ENCODE assay signal across 11 cellular contexts in genomic region chr11:119370486-119371046, GRCh38. TPM values are rescaled to one million over a fixed set of nuclear protein-coding genes. Genes with fewer than 3 reads are reported as not detected.
A peak's percentile ranks its signal among the peaks of the same experiment; 100 is the strongest.
DNase-seq lines count a peak whose midpoint lies in the region; ATAC-seq and TF ChIP-seq lines count a peak whose summit lies in the region.
"Had no signal": no experiment of that assay in that cellular context is flagged by ENCODE, and none has a peak within 500 bp of the region (broad histone marks: within the 10 kb centered on the region; RNA-seq: fewer than 3 reads in every experiment).

No MANE protein-coding gene starts in this region.

- H3K27ac ChIP-seq in cardiac muscle cell, result peak overlapping the region; percentile 88
- peak overlapping the region; percentile 97 for H3K27ac ChIP-seq in psoas muscle

- peaks cover 77% of the 10 kb centered on the region for H3K4me1 ChIP-seq in cardiac muscle cell (ENCODE audit: low read depth)
- H3K4me1 ChIP-seq in psoas muscle, result peaks cover 96% of the 10 kb centered on the region

- WGBS in psoas muscle, 3 donors, result 15 to 21% (median 16%) methylated on average over 8 of the region's 8 CpGs

- no peak overlapping the region for H3K27ac Mint-ChIP-seq in endothelial cell (ENCODE audit: unreplicated experiment)
- H3K27ac Mint-ChIP-seq: activated naive CD8-positive, alpha-beta T cell treated with anti-CD3 and anti-CD28 coated beads for 36 hours had no signal

- H3K9me3 Mint-ChIP-seq in endothelial cell (ENCODE audit: unreplicated experiment), result no peaks in the 10 kb centered on the region
- H3K9me3 Mint-ChIP-seq: activated naive CD8-positive, alpha-beta T cell treated with anti-CD3 and anti-CD28 coated beads for 36 hours; naive thymus-derived CD8-positive, alpha-beta T cell had no signal

- H3K4me3 ChIP-seq in H7 (ENCODE audit: insufficient read depth, low read depth, low read length) (no peak overlapping the region), cardiac muscle cell (no peak overlapping the region), psoas muscle (peak overlapping the region; percentile 45)

- DNase-seq in H7 (peak; percentile 28), RPMI8226 (peak; percentile 43), cardiac muscle cell (ENCODE audit: low read depth in 1 of 2, low spot score in 1 of 2) (peak in 1 of 2 donors; percentile 59), psoas muscle (peak; percentile 70 to 89), endothelial cell (ENCODE audit: low spot score) (no peak), mucosa of gallbladder (ENCODE audit: low spot score) (no peak), NCI-H1694 treated with DMSO at 0.1 percent for 48 hours (lab: John Stamatoyannopoulos, UW) (no peak)
- DNase-seq: activated naive CD8-positive, alpha-beta T cell treated with anti-CD3 and anti-CD28 coated beads for 36 hours had no signal

- H3K27me3 ChIP-seq in H7 (ENCODE audit: control insufficient read depth, insufficient read depth, low read length) (0 out of 2 replicates have a peak, but pooled peaks cover 2% of the 10 kb centered on the region), cardiac muscle cell (no peaks in the 10 kb centered on the region), psoas muscle (ENCODE audit: insufficient read depth in 3 of 3, low read length in 2 of 3) (no peaks in the 10 kb centered on the region)

- H3K4me3 Mint-ChIP-seq in endothelial cell (ENCODE audit: unreplicated experiment), result no peak overlapping the region
- H3K4me3 Mint-ChIP-seq: activated naive CD8-positive, alpha-beta T cell treated with anti-CD3 and anti-CD28 coated beads for 36 hours; naive thymus-derived CD8-positive, alpha-beta T cell had no signal

- ATAC-seq in psoas muscle (peak; percentile 20 to 54 (median 50)), GM18907 (IDR thresholded peaks at IDR 0.05; ENCODE audit: unreplicated experiment) (no peak)

- TF ChIP-seq CTCF in cardiac muscle cell (IDR thresholded peaks at IDR 0.05; ENCODE audit: low read depth, low read length), result no peak
- TF ChIP-seq CTCF in psoas muscle (IDR thresholded peaks at IDR 0.05), result no peak
- TF ChIP-seq CTCF in endothelial cell (IDR thresholded peaks at IDR 0.05; ENCODE audit: unreplicated experiment), result no peak

- H3K36me3 ChIP-seq in H7 (replicated peaks; ENCODE audit: control insufficient read depth, insufficient read depth, low read length) (no peaks in the 10 kb centered on the region), cardiac muscle cell (no peaks in the 10 kb centered on the region), psoas muscle (ENCODE audit: insufficient read depth in 1 of 2, low read depth in 1 of 2) (peaks cover 0 to 6% of the 10 kb centered on the region in 2 donors)

- H3K9me3 ChIP-seq in cardiac muscle cell (ENCODE audit: low read depth) (no peaks in the 10 kb centered on the region), psoas muscle (no peaks in the 10 kb centered on the region)

- no peaks in the 10 kb centered on the region for H3K36me3 Mint-ChIP-seq in endothelial cell (ENCODE audit: low read depth, unreplicated experiment)
- H3K36me3 Mint-ChIP-seq: activated naive CD8-positive, alpha-beta T cell treated with anti-CD3 and anti-CD28 coated beads for 36 hours; naive thymus-derived CD8-positive, alpha-beta T cell had no signal

- H3K27me3 Mint-ChIP-seq in endothelial cell (ENCODE audit: unreplicated experiment), result peaks cover 6% of the 10 kb centered on the region

- intact Hi-C loops in psoas muscle (cut with DNase I), result no loop called here

- H3K4me1 Mint-ChIP-seq in endothelial cell (ENCODE audit: unreplicated experiment), result peaks cover 7% of the 10 kb centered on the region

RNA-seq across cellular contexts. Expression of gene USP2, which starts 10.9 kb away (rescaled TPM):
- total RNA-seq in H7 (2014; rRNA removed; shearing (Covaris generic)), result 2.7 and 2.8 TPM in 2 replicates
- total RNA-seq in cardiac muscle cell (28.3 and 39.0 TPM in 2 replicates), psoas muscle (100 to 1,000 TPM in 3 of 4 donors, 10 to 100 TPM in 1; 75.8 to 210 (median 156) TPM), endothelial cell (ENCODE audit: unreplicated experiment) (1.5 TPM), mucosa of gallbladder (7.3 TPM)
- polyA plus RNA-seq in cardiac muscle cell (36.5 and 44.1 TPM in 2 replicates), psoas muscle (10 to 100 TPM; 49.0 to 76.4 (median 57.4) TPM)

RNA-seq across cellular contexts. Expression of gene MFRP, which starts 24.1 kb away (rescaled TPM):
- total RNA-seq in H7 (2014; rRNA removed; shearing (Covaris generic)), result not detected in 2 replicates
- total RNA-seq in cardiac muscle cell (not detected in 2 replicates), psoas muscle (not detected), endothelial cell (ENCODE audit: unreplicated experiment) (0.13 TPM), mucosa of gallbladder (not detected)
- polyA plus RNA-seq in cardiac muscle cell (not detected in 2 replicates), psoas muscle (under 1 TPM in 2 of 3 donors, not detected in 1; 0.01 to 0.05 TPM)
- total RNA-seq: activated naive CD8-positive, alpha-beta T cell treated with anti-CD3 and anti-CD28 coated beads for 36 hours; H4; naive thymus-derived CD8-positive, alpha-beta T cell had no signal
- polyA plus RNA-seq: naive thymus-derived CD8-positive, alpha-beta T cell had no signal

RNA-seq across cellular contexts. Expression of gene C1QTNF5, which starts 29.9 kb away (rescaled TPM):
- 2.1 TPM in 2 replicates for total RNA-seq in H7 (2014; rRNA removed; shearing (Covaris generic))
- total RNA-seq in cardiac muscle cell (3.4 and 8.0 TPM in 2 replicates), psoas muscle (10 to 100 TPM in 1 of 4 donors, 1 to 10 TPM in 3; 5.3 to 11.6 (median 8.8) TPM), endothelial cell (ENCODE audit: unreplicated experiment) (26.0 TPM), mucosa of gallbladder (32.9 TPM)
- polyA plus RNA-seq in cardiac muscle cell (5.8 and 10.4 TPM in 2 replicates), psoas muscle (10 to 100 TPM in 1 of 3 donors, 1 to 10 TPM in 2; 3.2 to 12.0 (median 4.7) TPM)
- total RNA-seq: activated naive CD8-positive, alpha-beta T cell treated with anti-CD3 and anti-CD28 coated beads for 36 hours; H4; naive thymus-derived CD8-positive, alpha-beta T cell had no signal
- polyA plus RNA-seq: naive thymus-derived CD8-positive, alpha-beta T cell had no signal

RNA-seq across cellular contexts. Expression of gene RNF26, which starts 36.2 kb away (rescaled TPM):
- 26.4 and 28.9 TPM in 2 replicates for total RNA-seq in H7 (2014; rRNA removed; shearing (Covaris generic))
- total RNA-seq in cardiac muscle cell (7.3 and 18.6 TPM in 2 replicates), psoas muscle (1 to 10 TPM; 6.1 to 8.8 (median 7.5) TPM), endothelial cell (ENCODE audit: unreplicated experiment) (31.5 TPM), mucosa of gallbladder (36.4 TPM)
- polyA plus RNA-seq in cardiac muscle cell (45.6 and 99.8 TPM in 2 replicates), psoas muscle (1 to 10 TPM; 5.8 to 8.9 (median 7.1) TPM)

RNA-seq across cellular contexts. Expression of gene THY1, which starts 52.4 kb away (rescaled TPM):
- total RNA-seq in H7 (2014; rRNA removed; shearing (Covaris generic)), result 305 and 319 TPM in 2 replicates
- total RNA-seq in cardiac muscle cell (2.1 and 6.3 TPM in 2 replicates), psoas muscle (1 to 10 TPM in 3 of 4 donors, under 1 TPM in 1; 0.42 to 2.1 (median 1.4) TPM), endothelial cell (ENCODE audit: unreplicated experiment) (526 TPM), mucosa of gallbladder (17.8 TPM)
- polyA plus RNA-seq in cardiac muscle cell (6.8 and 7.5 TPM in 2 replicates), psoas muscle (1 to 10 TPM in 1 of 3 donors, under 1 TPM in 2; 0.93 to 6.4 (median 1.00) TPM)
- total RNA-seq: naive thymus-derived CD8-positive, alpha-beta T cell had no signal
- polyA plus RNA-seq: naive thymus-derived CD8-positive, alpha-beta T cell had no signal

Comparison
In these comparisons a context has a peak if more than half of its experiments do, and no peak if none do; other contexts are left out.
1. DNase-seq: peak in H7 (single experiment), RPMI8226 (single experiment) and psoas muscle (2 of 2); none in endothelial cell (single experiment), mucosa of gallbladder (single experiment) and NCI-H1694 treated with DMSO at 0.1 percent for 48 hours (single experiment).